18 cellular contexts compared by ENCODE assay signal in the genomic region with DNA sequence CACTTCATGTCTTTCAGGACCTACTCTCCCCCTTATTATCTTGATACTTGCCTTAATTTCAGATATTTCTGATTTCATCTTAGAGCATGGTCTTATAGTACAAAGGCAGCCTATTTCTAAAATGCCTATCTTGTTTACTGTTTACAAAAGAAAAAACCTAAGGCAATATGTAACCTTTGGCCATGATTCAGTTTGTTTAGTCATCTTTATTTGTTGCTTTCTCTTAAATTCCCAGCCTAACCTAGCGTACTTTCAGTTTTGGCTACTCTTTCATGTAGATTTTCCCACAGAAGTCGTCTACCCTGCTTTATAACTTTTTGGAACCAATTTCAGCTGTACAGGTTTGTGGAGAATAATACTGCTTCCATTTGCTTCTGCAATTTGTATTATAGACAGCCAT.
A peak's percentile ranks its signal among the peaks of the same experiment; 100 is the strongest.
DNase-seq lines count a peak whose midpoint lies in the region; ATAC-seq, FAIRE-seq and TF ChIP-seq lines count a peak whose summit lies in the region.
"Had no signal": no experiment of that assay in that cellular context is flagged by ENCODE, and none has a peak within 500 bp of the region (broad histone marks: within the 10 kb centered on the region; RNA-seq: fewer than 3 reads in every experiment).

No MANE protein-coding gene starts in this region.

- H3K27ac ChIP-seq in A549 (no peak overlapping the region), adrenal gland (peak overlapping the region in 3 of 5 donors; percentile 18 to 36 (median 27)), neutrophil (peak overlapping the region; percentile 56)
- H3K27ac ChIP-seq: Peyer's patch had no signal

- peaks cover 0 to 43% of the 10 kb centered on the region in 2 donors for H3K36me3 ChIP-seq in adrenal gland (replicated peaks in 1 of 2)
- peaks cover 95% of the 10 kb centered on the region for H3K36me3 ChIP-seq in neutrophil

- H3K4me3 Mint-ChIP-seq in endothelial cell (ENCODE audit: unreplicated experiment), result peak overlapping the region; percentile 16
- no peak overlapping the region for H3K4me3 Mint-ChIP-seq in Calu3 (ENCODE audit: low read depth, unreplicated experiment)
- H3K4me3 Mint-ChIP-seq: B cell; CD4-positive, alpha-beta T cell had no signal

- BruUV-seq in Calu3 (replicated peaks; lab: Mats Ljungman, UMichigan), result no TSS peak

- ATAC-seq in A549, result no peak
- ATAC-seq in GM21515 (IDR thresholded peaks at IDR 0.05; ENCODE audit: unreplicated experiment), result no peak
- no peak for ATAC-seq in stimulated activated naive CD8-positive, alpha-beta T cell treated with anti-CD3 and anti-CD28 coated beads, Interleukin-15, Interleukin-2, amounts not matched to agents 100 U/mL and 50 U/mL, for 24 hours
- ATAC-seq: HCT116 had no signal

- FAIRE-seq in A549 (lab: Jason Lieb, UNC), result no peak
- FAIRE-seq: GM12892 had no signal

- H3K9me3 ChIP-seq in A549, result no peaks in the 10 kb centered on the region
- no peaks in the 10 kb centered on the region for H3K9me3 ChIP-seq in adrenal gland (replicated peaks in 1 of 3)
- H3K9me3 ChIP-seq in neutrophil, result no peaks in the 10 kb centered on the region
- H3K9me3 ChIP-seq: Peyer's patch had no signal

- no peak for TF ChIP-seq RAD21 in A549 (conservative IDR thresholded peaks at IDR 0.05 in 1 of 2, IDR thresholded peaks at IDR 0.05 in 1 of 2)

- CTCF ChIA-PET in A549 (lab: Yijun Ruan, JAX) (no interaction called here), Calu3 (lab: Charles Lee) (no interaction called here)

- no peaks in the 10 kb centered on the region for H3K4me1 Mint-ChIP-seq in endothelial cell (ENCODE audit: unreplicated experiment)
- no peaks in the 10 kb centered on the region for H3K4me1 Mint-ChIP-seq in Calu3 (ENCODE audit: low read depth, unreplicated experiment)
- H3K4me1 Mint-ChIP-seq: B cell had no signal

- no peak for TF ChIP-seq POLR2A in A549 (IDR thresholded peaks at IDR 0.05; ENCODE audit: low read length)
- no peak for TF ChIP-seq POLR2A in adrenal gland (IDR thresholded peaks at IDR 0.05)

- H3K36me3 Mint-ChIP-seq in endothelial cell (ENCODE audit: low read depth, unreplicated experiment), result peaks cover 33% of the 10 kb centered on the region
- H3K36me3 Mint-ChIP-seq in Calu3 (ENCODE audit: insufficient read depth, unreplicated experiment), result no peaks in the 10 kb centered on the region

- DNase-seq in A549 (ENCODE audit: low read depth in 1 of 2, low spot score in 1 of 2) (no peak), adrenal gland (no peak), endothelial cell (ENCODE audit: low spot score) (no peak), Calu3 (no peak)
- DNase-seq in stimulated activated CD4-positive, alpha-beta T cell treated with anti-CD3 and anti-CD28 coated beads, Interleukin-4, amount 100 ng/mL, for 24 hours, result no peak
- no peak for DNase-seq in stimulated activated naive CD8-positive, alpha-beta T cell treated with anti-CD3 and anti-CD28 coated beads, Interleukin-15, Interleukin-2, amounts not matched to agents 100 U/mL and 50 U/mL, for 24 hours
- DNase-seq: CD4-positive, alpha-beta T cell; DMS79; NCI-H1048; NCI-H146; NCI-H748 treated with DMSO at 0.1 percent for 48 hours; Peyer's patch; SHP77 had no signal

- TF ChIP-seq EP300 in A549 (IDR thresholded peaks at IDR 0.05), result no peak

- H3K27ac Mint-ChIP-seq in endothelial cell (ENCODE audit: unreplicated experiment) (no peak overlapping the region), Calu3 (ENCODE audit: unreplicated experiment) (no peak overlapping the region)
- H3K27ac Mint-ChIP-seq: B cell; CD4-positive, alpha-beta T cell had no signal

- no peak for TF ChIP-seq CTCF in A549 (IDR thresholded peaks at IDR 0.05)
- no peak for TF ChIP-seq CTCF in adrenal gland (IDR thresholded peaks at IDR 0.05)
- TF ChIP-seq CTCF in endothelial cell (IDR thresholded peaks at IDR 0.05; ENCODE audit: unreplicated experiment), result no peak
- TF ChIP-seq CTCF in neutrophil (IDR thresholded peaks at IDR 0.05), result no peak
- TF ChIP-seq CTCF in Calu3 (IDR thresholded peaks at IDR 0.05; ENCODE audit: unreplicated experiment), result no peak

- peak overlapping the region; percentile 32; the same call in 1 of the 3 replicates for H3K4me2 ChIP-seq in A549

- H3K9me3 Mint-ChIP-seq in endothelial cell (ENCODE audit: unreplicated experiment) (no peaks in the 10 kb centered on the region), Calu3 (ENCODE audit: low read depth, unreplicated experiment) (no peaks in the 10 kb centered on the region)
- H3K9me3 Mint-ChIP-seq: CD4-positive, alpha-beta T cell had no signal

- H3K27me3 ChIP-seq in adrenal gland (no peaks in the 10 kb centered on the region), neutrophil (no peaks in the 10 kb centered on the region)
- H3K27me3 ChIP-seq: Peyer's patch had no signal

- H3K4me3 ChIP-seq in A549, result no peak overlapping the region
- no peak overlapping the region for H3K4me3 ChIP-seq in adrenal gland
- no peak overlapping the region for H3K4me3 ChIP-seq in neutrophil (ENCODE audit: low read depth in 1 of 2, low read length in 1 of 2)
- H3K4me3 ChIP-seq: Peyer's patch had no signal

- WGBS in A549 (ENCODE audit: missing lambda C conversion rate), result 53% methylated on average over 2 of the region's 2 CpGs
- 28 to 59% (median 42%) methylated on average over 2 of the region's 2 CpGs for WGBS in adrenal gland, 4 donors

- POLR2A ChIA-PET in A549 (lab: Yijun Ruan, JAX), result no interaction called here

- intact Hi-C loops in adrenal gland (cut with DNase I), result no loop called here
- intact Hi-C loops in Calu3 (cut with micrococcal nuclease; ENCODE audit: unreplicated experiment), result no loop called here

- H3K27me3 Mint-ChIP-seq in endothelial cell (ENCODE audit: unreplicated experiment) (no peaks in the 10 kb centered on the region), Calu3 (ENCODE audit: unreplicated experiment) (no peaks in the 10 kb centered on the region)
- H3K27me3 Mint-ChIP-seq: B cell; CD4-positive, alpha-beta T cell had no signal

- peaks cover 7% of the 10 kb centered on the region; the same call in 2 of the 3 replicates for H3K4me1 ChIP-seq in A549
- H3K4me1 ChIP-seq in adrenal gland (replicated peaks in 1 of 2), result peaks cover 4 to 23% of the 10 kb centered on the region in 2 donors
- H3K4me1 ChIP-seq in neutrophil (ENCODE audit: control insufficient read depth in 1 of 2, insufficient read depth in 1 of 2, low read depth in 1 of 2, low read length in 1 of 2), result peaks cover 0 to 3% of the 10 kb centered on the region in 2 experiments
- H3K4me1 ChIP-seq: Peyer's patch had no signal

TF ChIP-seq in A549, 52 proteins besides CTCF, POLR2A, EP300 and RAD21:
- TF ChIP-seq EHMT2 (IDR thresholded peaks at IDR 0.05; ENCODE audit: low read depth) (no peak), REST (IDR thresholded peaks at IDR 0.05) (no peak), HEYL (CRISPR knock-in tag; IDR thresholded peaks at IDR 0.05) (no peak)

Comparison
In these comparisons a context has a peak if more than half of its experiments do, and no peak if none do; other contexts are left out.
1. H3K27ac ChIP-seq: peak in adrenal gland (3 of 5) and neutrophil (single experiment); none in A549 (0 of 2).